In genomic region chr7:340979-341694, GRCh38 we compare ENCODE assay signal across 17 cellular contexts. TPM values are rescaled to one million over a fixed set of nuclear protein-coding genes. Genes with fewer than 3 reads are reported as not detected.
A peak's percentile ranks its signal among the peaks of the same experiment; 100 is the strongest.
DNase-seq lines count a peak whose midpoint lies in the region; ATAC-seq, FAIRE-seq and TF ChIP-seq lines count a peak whose summit lies in the region.
"Had no signal": no experiment of that assay in that cellular context is flagged by ENCODE, and none has a peak within 500 bp of the region (broad histone marks: within the 10 kb centered on the region; RNA-seq: fewer than 3 reads in every experiment).

No MANE protein-coding gene starts in this region.

- H4K20me1 ChIP-seq in hepatocyte (ENCODE audit: insufficient read depth, poor library complexity, severe bottlenecking) = no peaks in the 10 kb centered on the region
- H4K20me1 ChIP-seq: BLaER1 had no signal

- H3K4me1 ChIP-seq in heart left ventricle = peaks cover 0 to 26% (median 7%) of the 10 kb centered on the region in 12 donors
- H3K4me1 ChIP-seq in right atrium auricular region = peaks cover 0 to 25% of the 10 kb centered on the region in 2 donors
- peaks cover 27% of the 10 kb centered on the region for H3K4me1 ChIP-seq in hepatocyte (ENCODE audit: insufficient read depth)
- peaks cover 28 to 53% (median 29%) of the 10 kb centered on the region in 3 donors for H3K4me1 ChIP-seq in pancreas
- peaks cover 0 to 35% (median 21%) of the 10 kb centered on the region in 4 donors for H3K4me1 ChIP-seq in tibial nerve

- intact Hi-C loops in heart left ventricle (cut with DNase I) (no loop called here), pancreas (cut with DNase I) (loop anchor here in 1 of 3 donors (5.0 kb wide), 1 partner anchor 166 kb away; no protein-coding TSS in a partner anchor)

- no peak for ATAC-seq in heart left ventricle
- no peak for ATAC-seq in pancreas
- no peak for ATAC-seq in HG03378 (IDR thresholded peaks at IDR 0.05; ENCODE audit: unreplicated experiment)
- ATAC-seq in HG03139 (IDR thresholded peaks at IDR 0.05; ENCODE audit: unreplicated experiment) = no peak

- no peaks in the 10 kb centered on the region for H3K27me3 ChIP-seq in heart left ventricle
- H3K27me3 ChIP-seq in right atrium auricular region = no peaks in the 10 kb centered on the region
- H3K27me3 ChIP-seq in hepatocyte = no peaks in the 10 kb centered on the region
- no peaks in the 10 kb centered on the region for H3K27me3 ChIP-seq in pancreas
- H3K27me3 ChIP-seq in tibial nerve = no peaks in the 10 kb centered on the region

- no peaks in the 10 kb centered on the region for H3K36me3 ChIP-seq in heart left ventricle
- H3K36me3 ChIP-seq in right atrium auricular region = no peaks in the 10 kb centered on the region
- H3K36me3 ChIP-seq in hepatocyte (replicated peaks; ENCODE audit: insufficient read depth, low read depth) = no peaks in the 10 kb centered on the region
- no peaks in the 10 kb centered on the region for H3K36me3 ChIP-seq in pancreas
- no peaks in the 10 kb centered on the region for H3K36me3 ChIP-seq in tibial nerve
- H3K36me3 ChIP-seq: BLaER1 had no signal

- no peak for FAIRE-seq in pancreas (lab: Jason Lieb, UNC)
- FAIRE-seq in H54 (lab: Jason Lieb, UNC) = no peak

- TF ChIP-seq POLR2A in heart left ventricle (IDR thresholded peaks at IDR 0.05) = no peak
- TF ChIP-seq POLR2A in tibial nerve (IDR thresholded peaks at IDR 0.05) = no peak
- no peak for TF ChIP-seq POLR2A in H54 (IDR thresholded peaks at IDR 0.05; ENCODE audit: low read depth, low read length)

- no peaks in the 10 kb centered on the region for H3K9me2 ChIP-seq in hepatocyte (replicated peaks; ENCODE audit: insufficient read depth)

- no peak for DNase-seq in heart left ventricle
- no peak for DNase-seq in right atrium auricular region (ENCODE audit: low spot score)
- DNase-seq in hepatocyte (ENCODE audit: low spot score) = no peak
- peak in 4 of 6 donors; percentile 38 to 69 (median 51) for DNase-seq in pancreas
- DNase-seq in tibial nerve (ENCODE audit: low spot score in 2 of 2) = no peak
- DNase-seq in H54 (ENCODE audit: insufficient read length, low spot score) = no peak
- DNase-seq: 8988T, H9, NCI-H1417, NCI-H2029, NCI-H510A, NCI-H82 had no signal

- H2AFZ ChIP-seq in hepatocyte = no peak overlapping the region

- H3K9me3 ChIP-seq in heart left ventricle (no peaks in the 10 kb centered on the region), right atrium auricular region (no peaks in the 10 kb centered on the region), hepatocyte (ENCODE audit: low read depth) (no peaks in the 10 kb centered on the region), pancreas (no peaks in the 10 kb centered on the region), tibial nerve (no peaks in the 10 kb centered on the region)
- H3K9me3 ChIP-seq: BLaER1 had no signal

- H3K79me2 ChIP-seq in hepatocyte = no peaks in the 10 kb centered on the region

- H3K4me3 ChIP-seq in heart left ventricle (no peak overlapping the region), right atrium auricular region (no peak overlapping the region), hepatocyte (no peak overlapping the region), pancreas (peak overlapping the region in 3 of 4 donors; percentile 21 to 42 (median 40)), tibial nerve (no peak overlapping the region)
- H3K4me3 ChIP-seq: BLaER1 had no signal

- no peak for TF ChIP-seq EP300 in tibial nerve (IDR thresholded peaks at IDR 0.05)

- 78 to 94% (median 90%) methylated on average over 26 to 30 of the region's 30 CpGs for WGBS in heart left ventricle, 4 donors
- WGBS in hepatocyte (ENCODE audit: low lambda C conversion rate, missing lambda C conversion rate) = 96% methylated on average over 30 of the region's 30 CpGs
- 54 to 55% methylated on average over 30 of the region's 30 CpGs for WGBS in pancreas, 2 donors
- 78 to 79% methylated on average over 30 of the region's 30 CpGs for WGBS in tibial nerve, 2 donors

- TF ChIP-seq CTCF in heart left ventricle (IDR thresholded peaks at IDR 0.05) = no peak
- TF ChIP-seq CTCF in right atrium auricular region (IDR thresholded peaks at IDR 0.05) = no peak
- no peak for TF ChIP-seq CTCF in hepatocyte (IDR thresholded peaks at IDR 0.05; ENCODE audit: poor library complexity)
- no peak for TF ChIP-seq CTCF in pancreas (IDR thresholded peaks at IDR 0.05)
- no peak for TF ChIP-seq CTCF in tibial nerve (IDR thresholded peaks at IDR 0.05)

- peak overlapping the region in 10 of 12 donors; percentile 55 to 79 (median 68) for H3K27ac ChIP-seq in heart left ventricle
- peak overlapping the region in 1 of 2 donors; percentile 73 for H3K27ac ChIP-seq in right atrium auricular region
- H3K27ac ChIP-seq in hepatocyte = peak overlapping the region; percentile 98
- peak overlapping the region; percentile 84 to 93 (median 88) for H3K27ac ChIP-seq in pancreas
- peak overlapping the region in 3 of 4 donors; percentile 47 to 76 (median 55) for H3K27ac ChIP-seq in tibial nerve
- H3K27ac ChIP-seq: BLaER1 had no signal

- no peak overlapping the region for H3K4me2 ChIP-seq in hepatocyte

RNA-seq across cellular contexts. Expression of gene FOXL3, which starts 51.2 kb away (rescaled TPM):
- total RNA-seq in heart left ventricle (not detected), right atrium auricular region (not detected), hepatocyte (not detected in 2 replicates), pancreas (not detected), tibial nerve (not detected)
- polyA plus RNA-seq in heart left ventricle (not detected), hepatocyte (not detected in 2 replicates), pancreas (not detected)
- total RNA-seq: H9, LHCN-M2 had no signal
- polyA plus RNA-seq: IgD-negative memory B cell had no signal

Comparison
In these comparisons a context has a peak if more than half of its experiments do, and no peak if none do; other contexts are left out.
1. DNase-seq: peak in pancreas (4 of 6); none in heart left ventricle (0 of 5), right atrium auricular region (single experiment), hepatocyte (single experiment), tibial nerve (0 of 2) and H54 (single experiment).
2. H3K4me3 ChIP-seq: peak in pancreas (3 of 4); none in heart left ventricle (0 of 12), right atrium auricular region (0 of 2), hepatocyte (single experiment) and tibial nerve (0 of 4).